Comparison of ENCODE assay signal across 16 cellular contexts in the genomic region with DNA sequence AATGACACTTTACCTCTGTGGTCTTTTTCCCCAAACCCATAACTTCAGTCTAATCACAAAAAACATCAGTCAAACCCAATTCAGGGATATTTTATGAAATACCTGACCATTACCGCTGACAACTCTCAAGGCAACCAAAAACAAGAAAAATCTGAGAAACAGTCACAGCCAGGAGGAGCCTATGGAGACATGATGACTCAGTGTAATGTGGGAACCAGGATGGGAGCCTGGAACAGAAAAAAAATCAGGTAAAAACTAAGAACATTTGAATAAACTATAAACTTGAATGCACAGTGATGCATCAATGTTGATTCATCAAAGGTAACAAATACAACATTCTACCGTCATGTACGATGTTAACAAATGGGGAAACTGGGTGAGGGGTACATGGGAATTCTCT.
DNase-seq lines count a peak whose midpoint lies in the region; ATAC-seq, FAIRE-seq and TF ChIP-seq lines count a peak whose summit lies in the region.
"Had no signal": no experiment of that assay in that cellular context is flagged by ENCODE, and none has a peak within 500 bp of the region (broad histone marks: within the 10 kb centered on the region; RNA-seq: fewer than 3 reads in every experiment).

No MANE protein-coding gene starts in this region.

- no peak for TF ChIP-seq CTCF in astrocyte (IDR thresholded peaks at IDR 0.05; ENCODE audit: insufficient read depth, low read depth, low read length)
- TF ChIP-seq CTCF in fibroblast of mammary gland (conservative IDR thresholded peaks at IDR 0.05; ENCODE audit: control insufficient read depth, insufficient read depth, low read depth, low read length) = no peak
- no peak for TF ChIP-seq CTCF in progenitor cell of endocrine pancreas (IDR thresholded peaks at IDR 0.05; ENCODE audit: unreplicated experiment)
- no peak for TF ChIP-seq CTCF in BE2C (IDR thresholded peaks at IDR 0.05; ENCODE audit: low read depth, low read length)

- H3K36me3 ChIP-seq in astrocyte (ENCODE audit: insufficient read depth, low read length) (no peaks in the 10 kb centered on the region), BE2C (no peaks in the 10 kb centered on the region)

- H3K79me2 ChIP-seq in astrocyte (ENCODE audit: insufficient read depth, low read length) = no peaks in the 10 kb centered on the region

- no peak overlapping the region for H3K9ac ChIP-seq in astrocyte (ENCODE audit: low read length)

- H3K4me2 ChIP-seq in astrocyte (ENCODE audit: low read length) = no peak overlapping the region

- no peaks in the 10 kb centered on the region for H3K36me3 Mint-ChIP-seq in astrocyte (ENCODE audit: low read depth, unreplicated experiment)
- no peaks in the 10 kb centered on the region for H3K36me3 Mint-ChIP-seq in progenitor cell of endocrine pancreas (ENCODE audit: insufficient read depth)
- H3K36me3 Mint-ChIP-seq: CD4-positive, alpha-beta memory T cell had no signal

- H3K27ac Mint-ChIP-seq in astrocyte (ENCODE audit: unreplicated experiment) = no peak overlapping the region
- peak overlapping the region; percentile 13 for H3K27ac Mint-ChIP-seq in progenitor cell of endocrine pancreas
- H3K27ac Mint-ChIP-seq: B cell; CD4-positive, alpha-beta memory T cell; H9 had no signal

- H3K4me1 Mint-ChIP-seq in astrocyte (ENCODE audit: low read depth, unreplicated experiment) = no peaks in the 10 kb centered on the region
- peaks cover 2% of the 10 kb centered on the region for H3K4me1 Mint-ChIP-seq in progenitor cell of endocrine pancreas (ENCODE audit: low read depth)
- H3K4me1 Mint-ChIP-seq: B cell; CD4-positive, alpha-beta memory T cell; H9 had no signal

- no peak for DNase-seq in HTR-8/SVneo (ENCODE audit: insufficient read length, low spot score)
- DNase-seq in astrocyte (ENCODE audit: low read depth) = peak; percentile 10
- DNase-seq in fibroblast of mammary gland (ENCODE audit: low read depth) = peak; percentile 53
- no peak for DNase-seq in progenitor cell of endocrine pancreas (ENCODE audit: low spot score, unreplicated experiment)
- DNase-seq in BE2C = no peak
- DNase-seq in NK-92 treated with Interleukin-12 subunit alpha and Interleukin-12 subunit beta, amount 100 ng/mL, for 24 hours (lab: John Stamatoyannopoulos, UW) = no peak
- DNase-seq: CD4-positive, alpha-beta memory T cell; DND-41; GF-D8; GOT3; H9 had no signal

- no peaks in the 10 kb centered on the region for H4K20me1 ChIP-seq in astrocyte (ENCODE audit: insufficient read depth, low read length)

- peaks cover 3% of the 10 kb centered on the region for H3K9me3 Mint-ChIP-seq in astrocyte (ENCODE audit: unreplicated experiment)
- peaks cover 7% of the 10 kb centered on the region for H3K9me3 Mint-ChIP-seq in progenitor cell of endocrine pancreas (ENCODE audit: low read depth)
- H3K9me3 Mint-ChIP-seq: H9 had no signal

- no peak overlapping the region for H2AFZ ChIP-seq in astrocyte (ENCODE audit: low read depth, low read length)

- no peaks in the 10 kb centered on the region for H3K9me3 ChIP-seq in astrocyte (ENCODE audit: insufficient read depth, low read depth, low read length)
- no peaks in the 10 kb centered on the region for H3K9me3 ChIP-seq in BE2C

- no peaks in the 10 kb centered on the region for H3K27me3 Mint-ChIP-seq in astrocyte (ENCODE audit: low read depth, unreplicated experiment)
- no peaks in the 10 kb centered on the region for H3K27me3 Mint-ChIP-seq in progenitor cell of endocrine pancreas

- H3K27ac ChIP-seq in astrocyte (ENCODE audit: low read depth, low read length) = no peak overlapping the region
- H3K27ac ChIP-seq: C4-2B had no signal

- H3K4me3 ChIP-seq in astrocyte (ENCODE audit: insufficient read depth, low read depth, low read length) (no peak overlapping the region), fibroblast of mammary gland (ENCODE audit: control insufficient read depth, low read depth, low read length) (no peak overlapping the region), BE2C (ENCODE audit: low read depth, low read length) (no peak overlapping the region)

- no peaks in the 10 kb centered on the region for H3K4me1 ChIP-seq in astrocyte (ENCODE audit: insufficient read depth, low read length)
- H3K4me1 ChIP-seq in BE2C = no peaks in the 10 kb centered on the region

- peak; percentile 59 for FAIRE-seq in HTR-8/SVneo (lab: Jason Lieb, UNC)
- no peak for FAIRE-seq in astrocyte (lab: Jason Lieb, UNC)
- FAIRE-seq: A204.1, HepG2 had no signal

- H3K27me3 ChIP-seq in astrocyte (ENCODE audit: insufficient read depth, low read length) = no peaks in the 10 kb centered on the region
- H3K27me3 ChIP-seq in BE2C = no peaks in the 10 kb centered on the region

- ATAC-seq in GM19455 (IDR thresholded peaks at IDR 0.05; ENCODE audit: unreplicated experiment) = no peak
- ATAC-seq: HepG2 had no signal

- H3K4me3 Mint-ChIP-seq in astrocyte (ENCODE audit: unreplicated experiment) (no peak overlapping the region), progenitor cell of endocrine pancreas (ENCODE audit: low read depth) (no peak overlapping the region)
- H3K4me3 Mint-ChIP-seq: B cell; CD4-positive, alpha-beta memory T cell; H9 had no signal

Comparison
In these comparisons a context has a peak if more than half of its experiments do, and no peak if none do; other contexts are left out.
1. DNase-seq: peak in astrocyte (single experiment) and fibroblast of mammary gland (single experiment); none in HTR-8/SVneo (single experiment), progenitor cell of endocrine pancreas (single experiment), BE2C (single experiment) and NK-92 treated with Interleukin-12 subunit alpha and Interleukin-12 subunit beta, amount 100 ng/mL, for 24 hours (single experiment).